ENCODE assay signal across 8 cellular contexts in the genomic region with DNA sequence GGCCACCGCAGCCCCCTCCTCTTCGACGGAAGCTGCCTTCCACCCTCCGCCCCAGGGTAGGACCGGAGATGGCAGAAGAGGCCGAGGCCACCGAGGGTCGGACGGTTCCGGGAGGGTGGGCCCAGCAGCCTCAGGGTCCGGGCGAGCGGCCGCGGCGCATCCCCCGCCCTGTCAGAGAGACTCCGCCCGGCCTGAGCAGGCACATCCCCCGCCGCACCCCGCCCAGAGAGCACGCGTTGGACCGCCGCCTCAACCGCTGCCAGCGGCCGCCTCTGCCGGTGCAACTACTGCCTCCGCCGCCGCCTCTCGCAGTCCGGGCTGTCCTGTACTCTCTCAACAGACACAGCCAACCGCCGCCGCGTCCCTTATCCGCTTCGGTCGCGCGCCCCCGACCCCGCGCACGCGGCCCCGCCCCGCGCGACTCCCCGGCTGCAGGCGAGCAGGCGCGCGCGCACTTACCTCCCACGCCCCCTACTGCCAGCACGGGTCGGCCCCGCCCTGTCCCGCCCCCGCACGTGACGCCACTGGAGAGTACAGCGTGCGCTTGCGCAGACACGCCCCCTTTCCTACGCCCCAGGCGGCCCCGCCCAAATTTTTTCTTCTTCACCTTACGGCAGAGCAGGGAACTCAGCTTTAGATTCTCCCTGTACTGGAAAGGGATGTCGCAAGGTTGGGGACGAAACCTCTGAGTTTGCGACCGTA. TPM values are rescaled to one million over a fixed set of nuclear protein-coding genes. Genes with fewer than 3 reads are reported as not detected.
DNase-seq lines count a peak whose midpoint lies in the region; ATAC-seq and TF ChIP-seq lines count a peak whose summit lies in the region.

A gene with protein sequence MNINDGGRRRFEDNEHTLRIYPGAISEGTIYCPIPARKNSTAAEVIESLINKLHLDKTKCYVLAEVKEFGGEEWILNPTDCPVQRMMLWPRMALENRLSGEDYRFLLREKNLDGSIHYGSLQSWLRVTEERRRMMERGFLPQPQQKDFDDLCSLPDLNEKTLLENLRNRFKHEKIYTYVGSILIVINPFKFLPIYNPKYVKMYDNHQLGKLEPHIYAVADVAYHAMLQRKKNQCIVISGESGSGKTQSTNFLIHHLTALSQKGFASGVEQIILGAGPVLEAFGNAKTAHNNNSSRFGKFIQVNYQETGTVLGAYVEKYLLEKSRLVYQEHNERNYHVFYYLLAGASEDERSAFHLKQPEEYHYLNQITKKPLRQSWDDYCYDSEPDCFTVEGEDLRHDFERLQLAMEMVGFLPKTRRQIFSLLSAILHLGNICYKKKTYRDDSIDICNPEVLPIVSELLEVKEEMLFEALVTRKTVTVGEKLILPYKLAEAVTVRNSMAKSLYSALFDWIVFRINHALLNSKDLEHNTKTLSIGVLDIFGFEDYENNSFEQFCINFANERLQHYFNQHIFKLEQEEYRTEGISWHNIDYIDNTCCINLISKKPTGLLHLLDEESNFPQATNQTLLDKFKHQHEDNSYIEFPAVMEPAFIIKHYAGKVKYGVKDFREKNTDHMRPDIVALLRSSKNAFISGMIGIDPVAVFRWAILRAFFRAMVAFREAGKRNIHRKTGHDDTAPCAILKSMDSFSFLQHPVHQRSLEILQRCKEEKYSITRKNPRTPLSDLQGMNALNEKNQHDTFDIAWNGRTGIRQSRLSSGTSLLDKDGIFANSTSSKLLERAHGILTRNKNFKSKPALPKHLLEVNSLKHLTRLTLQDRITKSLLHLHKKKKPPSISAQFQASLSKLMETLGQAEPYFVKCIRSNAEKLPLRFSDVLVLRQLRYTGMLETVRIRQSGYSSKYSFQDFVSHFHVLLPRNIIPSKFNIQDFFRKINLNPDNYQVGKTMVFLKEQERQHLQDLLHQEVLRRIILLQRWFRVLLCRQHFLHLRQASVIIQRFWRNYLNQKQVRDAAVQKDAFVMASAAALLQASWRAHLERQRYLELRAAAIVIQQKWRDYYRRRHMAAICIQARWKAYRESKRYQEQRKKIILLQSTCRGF (N-terminal part only) (minus strand): TSS at position 453 of the 702 bp plus-strand sequence. CDS start 71,587 bp downstream, outside the sequence.

- TF ChIP-seq CTCF in AG04450 (IDR thresholded peaks at IDR 0.05; ENCODE audit: low read depth, low read length) (no peak), smooth muscle cell (IDR thresholded peaks at IDR 0.05; ENCODE audit: borderline replicate concordance, insufficient read depth, poor library complexity, severe bottlenecking) (no peak)

- H3K9me3 ChIP-seq in AG04450 (ENCODE audit: control insufficient read depth, insufficient read depth, low read length) (no peaks in the 10 kb centered on the region), smooth muscle cell (replicated peaks; ENCODE audit: low read depth) (no peaks in the 10 kb centered on the region)

- H3K4me1 ChIP-seq in smooth muscle cell (ENCODE audit: low read depth), result peaks cover 13% of the 10 kb centered on the region

- H3K36me3 Mint-ChIP-seq in immature natural killer cell, result no peaks in the 10 kb centered on the region

- ATAC-seq in GM19035 (IDR thresholded peaks at IDR 0.05; ENCODE audit: unreplicated experiment) (peak; percentile 69), HG03354 (IDR thresholded peaks at IDR 0.05; ENCODE audit: poor library complexity, severe bottlenecking, unreplicated experiment) (peak; percentile 75)

- WGBS in smooth muscle cell (ENCODE audit: low lambda C conversion rate), result under 1% methylated on average over 45 of the region's 79 CpGs

- H3K27me3 Mint-ChIP-seq in immature natural killer cell (ENCODE audit: low read depth in 3 of 3), result peaks cover 3 to 11% (median 9%) of the 10 kb centered on the region in 3 donors

- no peaks in the 10 kb centered on the region for H3K36me3 ChIP-seq in smooth muscle cell (ENCODE audit: low read depth)

- peak within 1 kb of the TSS; percentile 95 to 99 (median 97) for H3K27ac Mint-ChIP-seq in immature natural killer cell

- peak within 1 kb of the TSS; percentile 96 for H3K9ac ChIP-seq in smooth muscle cell (ENCODE audit: low read depth)

- peak within 1 kb of the TSS; percentile 91 for H3K4me2 ChIP-seq in smooth muscle cell

- H3K4me1 Mint-ChIP-seq in immature natural killer cell, result peaks cover 25% of the 10 kb centered on the region in 2 donors

- peak within 1 kb of the TSS; percentile 95 to 98 (median 97) for H3K4me3 Mint-ChIP-seq in immature natural killer cell

- H2AFZ ChIP-seq in smooth muscle cell (ENCODE audit: low read depth), result peak within 1 kb of the TSS; percentile 91

- peaks cover 6% of the 10 kb centered on the region for H3F3A ChIP-seq in smooth muscle cell (ENCODE audit: low read depth)

- H3K4me3 ChIP-seq in AG04450 (ENCODE audit: low read depth, low read length), result peak within 1 kb of the TSS; percentile 98
- H3K4me3 ChIP-seq in smooth muscle cell, result peak within 1 kb of the TSS; percentile 86

- CTCF ChIA-PET in AG04450 (lab: Charles Lee), result interaction anchor here (1.0 kb wide), 1 partner anchor 109 kb away, joined by 3 read pairs; no protein-coding TSS in a partner anchor

- peak within 1 kb of the TSS; percentile 99 for H3K27ac ChIP-seq in AG04450 (ENCODE audit: low read depth, low read length)
- H3K27ac ChIP-seq in smooth muscle cell (ENCODE audit: low read depth), result peak within 1 kb of the TSS; percentile 98

- peaks cover 39% of the 10 kb centered on the region for H3K79me2 ChIP-seq in smooth muscle cell (ENCODE audit: low read depth)

- POLR2A ChIA-PET in AG04450 (lab: Yijun Ruan, JAX), result interaction anchor here (0.6 to 1.3 kb wide), 8 partner anchors 9 to 208 kb away, joined by 3 to 6 read pairs (median 3); no protein-coding TSS in a partner anchor

- H3K9me3 Mint-ChIP-seq in immature natural killer cell, result no peaks in the 10 kb centered on the region

- H4K20me1 ChIP-seq in smooth muscle cell (ENCODE audit: low read depth), result peaks cover 35% of the 10 kb centered on the region

- H3K27me3 ChIP-seq in AG04450 (ENCODE audit: control insufficient read depth, insufficient read depth, low read length) (no peaks in the 10 kb centered on the region), smooth muscle cell (ENCODE audit: low read depth) (no peaks in the 10 kb centered on the region)

- DNase-seq in AG04450 (ENCODE audit: low read depth, low spot score) (peak; percentile 96), NCI-H446 (lab: John Stamatoyannopoulos, UW) (peak; percentile 95 to 98), immature natural killer cell (peak; percentile 97 to 98 (median 98)), smooth muscle cell (lab: John Stamatoyannopoulos, UW; ENCODE audit: unreplicated experiment) (peak; percentile 98)
- DNase-seq in activated CD4-positive, CD25-positive, alpha-beta regulatory T cell treated with anti-CD3 and anti-CD28 coated beads, Interleukin-2, amount 50 U/mL, for 16 hours (ENCODE audit: low read depth, low spot score), result peak; percentile 98
- peak; percentile 98 for DNase-seq in central memory CD4-positive, alpha-beta T cell

RNA-seq across cellular contexts. Expression of the gene that starts here (rescaled TPM):
- polyA plus RNA-seq in AG04450 (2011; rRNA removed) (14.3 and 15.2 TPM in 2 replicates), immature natural killer cell (10 to 100 TPM in 1 of 3 donors, 1 to 10 TPM in 2; 6.3 to 15.6 (median 9.5) TPM), smooth muscle cell (10.7 and 15.0 TPM in 2 replicates)
- 61.5 and 62.7 TPM in 2 replicates for polyA minus RNA-seq in AG04450 (2011; rRNA and poly(A)+ RNA removed)
- total RNA-seq in smooth muscle cell, result 36.9 and 41.9 TPM in 2 replicates

Comparison
In these comparisons a context has a peak if more than half of its experiments do, and no peak if none do; other contexts are left out.
1. Peak in every context shown above with its lines: DNase-seq, ATAC-seq, H3K4me3 ChIP-seq and H3K27ac ChIP-seq.